ENCODE assay signal across 9 cellular contexts in the genomic region with DNA sequence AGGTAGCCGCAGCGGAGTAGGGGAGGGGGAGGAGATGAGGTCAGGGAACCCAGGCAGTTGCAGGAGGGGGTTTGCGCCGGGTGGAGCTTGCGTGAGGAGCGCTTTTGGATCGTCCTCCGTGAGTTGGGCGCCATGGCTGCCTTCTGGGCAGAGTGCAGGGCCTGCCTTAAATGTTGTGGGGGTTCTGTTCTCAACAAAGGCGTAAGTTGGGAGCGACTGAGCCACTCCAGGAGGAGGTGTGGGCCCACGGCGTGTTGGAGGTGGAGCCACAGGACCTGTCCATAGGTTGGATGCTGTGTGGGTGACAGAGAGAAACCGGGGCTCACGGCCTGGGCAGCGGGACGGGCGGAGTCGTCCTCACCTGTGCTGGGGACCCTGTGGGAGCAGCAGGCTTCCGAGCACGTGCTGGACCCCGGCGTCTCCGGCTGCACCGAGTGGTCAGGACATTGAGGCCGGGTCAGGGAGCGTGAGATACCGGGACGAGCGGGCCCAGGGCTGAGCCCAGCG. TPM values are rescaled to one million over a fixed set of nuclear protein-coding genes. Genes with fewer than 3 reads are reported as not detected.
DNase-seq lines count a peak whose midpoint lies in the region; ATAC-seq, FAIRE-seq and TF ChIP-seq lines count a peak whose summit lies in the region.
"Had no signal": no experiment of that assay in that cellular context is flagged by ENCODE, and none has a peak within 500 bp of the region (broad histone marks: within the 10 kb centered on the region; RNA-seq: fewer than 3 reads in every experiment).

No MANE protein-coding gene starts in this region.

- DNase-seq in DMS53 (lab: John Stamatoyannopoulos, UW) (peak; percentile 57), DMS53 treated with DMSO at 0.1 percent for 48 hours (lab: John Stamatoyannopoulos, UW; ENCODE audit: unreplicated experiment) (no peak), keratinocyte (ENCODE audit: low read depth, low spot score) (no peak)
- DNase-seq in activated naive CD4-positive, alpha-beta T cell treated with anti-CD3 and anti-CD28 coated beads, Interleukin-2, amount 50 U/mL, for 72 hours (ENCODE audit: low spot score in 2 of 2) = no peak
- no peak for DNase-seq in stimulated activated effector memory CD8-positive, alpha-beta T cell treated with anti-CD3 and anti-CD28 coated beads, Interleukin-12 subunit alpha, Interleukin-12 subunit beta, amount 100 ng/mL, for 72 hours (ENCODE audit: low spot score in 2 of 2)

- H3K4me2 ChIP-seq in keratinocyte (ENCODE audit: control insufficient read depth, extremely low read depth, insufficient read depth, low read depth, low read length) = peak overlapping the region; percentile 86

- peaks cover 33% of the 10 kb centered on the region for H3K27me3 ChIP-seq in keratinocyte (ENCODE audit: control insufficient read depth, extremely low read depth, insufficient read depth, low read length)

- peak overlapping the region; percentile 78 for H2AFZ ChIP-seq in keratinocyte (ENCODE audit: control insufficient read depth, low read length)

- no peaks in the 10 kb centered on the region for H3K36me3 ChIP-seq in keratinocyte (ENCODE audit: control insufficient read depth in 2 of 2, extremely low read depth in 1 of 2, insufficient read depth in 2 of 2, low read length in 2 of 2)

- no peak for FAIRE-seq in keratinocyte (lab: Jason Lieb, UNC)
- FAIRE-seq: A204.1 had no signal

- no peak overlapping the region for H3K27ac ChIP-seq in keratinocyte (ENCODE audit: control insufficient read depth, insufficient read depth, low read length)

- peak overlapping the region; percentile 95 to 98 for H3K27ac Mint-ChIP-seq in activated naive CD4-positive, alpha-beta T cell treated with anti-CD3 and anti-CD28 coated beads, Interleukin-2, amount 50 U/mL, for 72 hours
- H3K27ac Mint-ChIP-seq in stimulated activated effector memory CD8-positive, alpha-beta T cell treated with anti-CD3 and anti-CD28 coated beads, Interleukin-12 subunit alpha, Interleukin-12 subunit beta, amount 100 ng/mL, for 72 hours = peak overlapping the region; percentile 93

- peak overlapping the region; percentile 35 to 75 (median 54) for H3K4me3 ChIP-seq in keratinocyte (ENCODE audit: control insufficient read depth in 2 of 3, extremely low read depth in 1 of 3, insufficient read depth in 2 of 3, low read depth in 1 of 3, low read length in 3 of 3)

- H3K4me3 Mint-ChIP-seq in stimulated activated effector memory CD8-positive, alpha-beta T cell treated with anti-CD3 and anti-CD28 coated beads, Interleukin-12 subunit alpha, Interleukin-12 subunit beta, amount 100 ng/mL, for 72 hours = peak overlapping the region; percentile 96

- peaks cover 7 to 24% of the 10 kb centered on the region in 2 donors for H3K36me3 Mint-ChIP-seq in activated naive CD4-positive, alpha-beta T cell treated with anti-CD3 and anti-CD28 coated beads, Interleukin-2, amount 50 U/mL, for 72 hours
- peaks cover 28% of the 10 kb centered on the region for H3K36me3 Mint-ChIP-seq in stimulated activated effector memory CD8-positive, alpha-beta T cell treated with anti-CD3 and anti-CD28 coated beads, Interleukin-12 subunit alpha, Interleukin-12 subunit beta, amount 100 ng/mL, for 72 hours

- H3K4me1 ChIP-seq in keratinocyte (ENCODE audit: control insufficient read depth, extremely low read depth, insufficient read depth, low read length) = peaks cover 7% of the 10 kb centered on the region

- H3K9me1 ChIP-seq in keratinocyte (ENCODE audit: control insufficient read depth, extremely low read depth, insufficient read depth, low read length) = no peaks in the 10 kb centered on the region

- H3K9me3 Mint-ChIP-seq in activated naive CD4-positive, alpha-beta T cell treated with anti-CD3 and anti-CD28 coated beads, Interleukin-2, amount 50 U/mL, for 72 hours = peaks cover 0 to 3% of the 10 kb centered on the region in 2 donors
- no peaks in the 10 kb centered on the region for H3K9me3 Mint-ChIP-seq in stimulated activated effector memory CD8-positive, alpha-beta T cell treated with anti-CD3 and anti-CD28 coated beads, Interleukin-12 subunit alpha, Interleukin-12 subunit beta, amount 100 ng/mL, for 72 hours

- dilution Hi-C loops in keratinocyte (cut with MboI; ENCODE audit: extremely low pct_ligation_motif_present, low sequenced_read_pairs) = no loop called here

- no peaks in the 10 kb centered on the region for H3K9me3 ChIP-seq in keratinocyte (ENCODE audit: control insufficient read depth, low read depth, low read length)

- no peaks in the 10 kb centered on the region for H4K20me1 ChIP-seq in keratinocyte (ENCODE audit: control insufficient read depth, extremely low read depth, insufficient read depth, low read length)

- TF ChIP-seq CTCF in keratinocyte (optimal IDR thresholded peaks at IDR 0.05 in 1 of 3, IDR thresholded peaks at IDR 0.05 in 1 of 3, conservative IDR thresholded peaks at IDR 0.05 in 1 of 3; ENCODE audit: extremely low read depth in 1 of 3, insufficient read depth in 2 of 3, low read length in 3 of 3) = no peak

- no peaks in the 10 kb centered on the region for H3K79me2 ChIP-seq in keratinocyte (ENCODE audit: control insufficient read depth, insufficient read depth, low read length)

- peak; percentile 63 to 69 for ATAC-seq in activated naive CD4-positive, alpha-beta T cell treated with anti-CD3 and anti-CD28 coated beads, Interleukin-2, amount 50 U/mL, for 72 hours
- ATAC-seq in stimulated activated effector memory CD8-positive, alpha-beta T cell treated with anti-CD3 and anti-CD28 coated beads, Interleukin-12 subunit alpha, Interleukin-12 subunit beta, amount 100 ng/mL, for 72 hours = peak; percentile 42
- no peak for ATAC-seq in GM18907 (IDR thresholded peaks at IDR 0.05; ENCODE audit: unreplicated experiment)
- ATAC-seq in HG03095 (IDR thresholded peaks at IDR 0.05; ENCODE audit: unreplicated experiment) = no peak
- ATAC-seq in GM18517 (IDR thresholded peaks at IDR 0.05; ENCODE audit: unreplicated experiment) = no peak

- peaks cover 57% of the 10 kb centered on the region for H3K4me1 Mint-ChIP-seq in stimulated activated effector memory CD8-positive, alpha-beta T cell treated with anti-CD3 and anti-CD28 coated beads, Interleukin-12 subunit alpha, Interleukin-12 subunit beta, amount 100 ng/mL, for 72 hours

- H3K9ac ChIP-seq in keratinocyte (ENCODE audit: control insufficient read depth, extremely low read depth, insufficient read depth, low read length) = no peak overlapping the region

RNA-seq across cellular contexts. Expression of gene PGGHG, which starts 1.1 kb away (rescaled TPM):
- 100 to 1,000 TPM in 1 of 2 donors, 10 to 100 TPM in 1; 97.8 to 695 TPM for total RNA-seq in activated naive CD4-positive, alpha-beta T cell treated with anti-CD3 and anti-CD28 coated beads, Interleukin-2, amount 50 U/mL, for 72 hours
- 4.3 to 12.2 TPM (median 6.2 TPM) in 3 replicates for polyA plus RNA-seq in keratinocyte
- polyA plus RNA-seq in keratinocyte (2011; ENCODE audit: low read depth) = 2.0 TPM
- polyA plus RNA-seq in keratinocyte (2011; cell fraction: cytosol; rRNA removed) = 0.97 and 2.1 TPM in 2 replicates
- 68.1 and 95.0 TPM in 2 replicates for polyA plus RNA-seq in keratinocyte (2011; cell fraction: nucleus; rRNA removed)
- 3.6 and 6.4 TPM in 2 replicates for polyA plus RNA-seq in keratinocyte (2012; ENCODE audit: low replicate concordance)
- 2.3 to 3.0 TPM (median 2.4 TPM) in 3 replicates for polyA minus RNA-seq in keratinocyte
- 2.7 TPM for polyA minus RNA-seq in keratinocyte (2011; cell fraction: cytosol; rRNA and poly(A)+ RNA removed)
- 6.5 and 6.8 TPM in 2 replicates for polyA minus RNA-seq in keratinocyte (2011; cell fraction: nucleus; rRNA and poly(A)+ RNA removed)

RNA-seq across cellular contexts. Expression of gene NLRP6, which starts 9.7 kb away (rescaled TPM):
- 1 to 10 TPM in 1 of 2 donors, under 1 TPM in 1; 0.88 to 2.5 TPM for total RNA-seq in activated naive CD4-positive, alpha-beta T cell treated with anti-CD3 and anti-CD28 coated beads, Interleukin-2, amount 50 U/mL, for 72 hours
- not detected in 3 replicates for polyA plus RNA-seq in keratinocyte
- polyA plus RNA-seq in keratinocyte (2011; ENCODE audit: low read depth) = not detected
- not detected in 2 replicates for polyA plus RNA-seq in keratinocyte (2011; cell fraction: cytosol; rRNA removed)
- polyA plus RNA-seq in keratinocyte (2011; cell fraction: nucleus; rRNA removed) = not detected in 2 replicates
- polyA plus RNA-seq in keratinocyte (2012; ENCODE audit: low replicate concordance) = not detected in 2 replicates
- not detected in 3 replicates for polyA minus RNA-seq in keratinocyte
- not detected for polyA minus RNA-seq in keratinocyte (2011; cell fraction: cytosol; rRNA and poly(A)+ RNA removed)
- polyA minus RNA-seq in keratinocyte (2011; cell fraction: nucleus; rRNA and poly(A)+ RNA removed) = not detected in 2 replicates

RNA-seq across cellular contexts. Expression of gene IFITM5, which starts 11.5 kb away (rescaled TPM):
- total RNA-seq in activated naive CD4-positive, alpha-beta T cell treated with anti-CD3 and anti-CD28 coated beads, Interleukin-2, amount 50 U/mL, for 72 hours = not detected
- polyA plus RNA-seq in keratinocyte = not detected in 3 replicates
- not detected for polyA plus RNA-seq in keratinocyte (2011; ENCODE audit: low read depth)
- not detected in 2 replicates for polyA plus RNA-seq in keratinocyte (2011; cell fraction: cytosol; rRNA removed)
- not detected in 2 replicates for polyA plus RNA-seq in keratinocyte (2011; cell fraction: nucleus; rRNA removed)
- not detected in 2 replicates for polyA plus RNA-seq in keratinocyte (2012; ENCODE audit: low replicate concordance)
- not detected in 3 replicates for polyA minus RNA-seq in keratinocyte
- polyA minus RNA-seq in keratinocyte (2011; cell fraction: cytosol; rRNA and poly(A)+ RNA removed) = not detected
- polyA minus RNA-seq in keratinocyte (2011; cell fraction: nucleus; rRNA and poly(A)+ RNA removed) = not detected in 2 replicates

RNA-seq across cellular contexts. Expression of gene IFITM2, which starts 19.7 kb away (rescaled TPM):
- 100 to 1,000 TPM; 385 to 785 TPM for total RNA-seq in activated naive CD4-positive, alpha-beta T cell treated with anti-CD3 and anti-CD28 coated beads, Interleukin-2, amount 50 U/mL, for 72 hours
- polyA plus RNA-seq in keratinocyte = 26.9 to 83.0 TPM (median 72.3 TPM) in 3 replicates
- polyA plus RNA-seq in keratinocyte (2011; ENCODE audit: low read depth) = 6.3 TPM
- 64.8 and 210 TPM in 2 replicates for polyA plus RNA-seq in keratinocyte (2011; cell fraction: cytosol; rRNA removed)
- polyA plus RNA-seq in keratinocyte (2011; cell fraction: nucleus; rRNA removed) = 42.2 and 109 TPM in 2 replicates
- polyA plus RNA-seq in keratinocyte (2012; ENCODE audit: low replicate concordance) = 53.9 and 150 TPM in 2 replicates
- polyA minus RNA-seq in keratinocyte = 20.9 to 46.0 TPM (median 41.8 TPM) in 3 replicates
- 88.1 TPM for polyA minus RNA-seq in keratinocyte (2011; cell fraction: cytosol; rRNA and poly(A)+ RNA removed)
- 4.3 and 4.6 TPM in 2 replicates for polyA minus RNA-seq in keratinocyte (2011; cell fraction: nucleus; rRNA and poly(A)+ RNA removed)

RNA-seq across cellular contexts. Expression of gene IFITM1, which starts 26.0 kb away (rescaled TPM):
- total RNA-seq in activated naive CD4-positive, alpha-beta T cell treated with anti-CD3 and anti-CD28 coated beads, Interleukin-2, amount 50 U/mL, for 72 hours = 100 to 1,000 TPM in 1 of 2 donors, 10 to 100 TPM in 1; 91.3 to 436 TPM
- 333 to 549 TPM (median 333 TPM) in 3 replicates for polyA plus RNA-seq in keratinocyte
- polyA plus RNA-seq in keratinocyte (2011; ENCODE audit: low read depth) = 6.0 TPM
- polyA plus RNA-seq in keratinocyte (2011; cell fraction: cytosol; rRNA removed) = 283 and 377 TPM in 2 replicates
- 235 and 342 TPM in 2 replicates for polyA plus RNA-seq in keratinocyte (2011; cell fraction: nucleus; rRNA removed)
- polyA plus RNA-seq in keratinocyte (2012; ENCODE audit: low replicate concordance) = 25.1 and 252 TPM in 2 replicates
- polyA minus RNA-seq in keratinocyte = 312 to 864 TPM (median 567 TPM) in 3 replicates
- polyA minus RNA-seq in keratinocyte (2011; cell fraction: cytosol; rRNA and poly(A)+ RNA removed) = 260 TPM
- polyA minus RNA-seq in keratinocyte (2011; cell fraction: nucleus; rRNA and poly(A)+ RNA removed) = 81.1 and 91.2 TPM in 2 replicates

Comparison
In these comparisons a context has a peak if more than half of its experiments do, and no peak if none do; other contexts are left out.
1. ATAC-seq: peak in activated naive CD4-positive, alpha-beta T cell treated with anti-CD3 and anti-CD28 coated beads, Interleukin-2, amount 50 U/mL, for 72 hours (2 of 2) and stimulated activated effector memory CD8-positive, alpha-beta T cell treated with anti-CD3 and anti-CD28 coated beads, Interleukin-12 subunit alpha, Interleukin-12 subunit beta, amount 100 ng/mL, for 72 hours (single experiment); none in GM18907 (single experiment), HG03095 (single experiment) and GM18517 (single experiment).